In genomic region chr7:116953372-116953726, GRCh38 we compare ENCODE assay signal across 8 cellular contexts. TPM values are rescaled to one million over a fixed set of nuclear protein-coding genes. Genes with fewer than 3 reads are reported as not detected.
DNase-seq lines count a peak whose midpoint lies in the region; ATAC-seq and TF ChIP-seq lines count a peak whose summit lies in the region.

A gene with protein sequence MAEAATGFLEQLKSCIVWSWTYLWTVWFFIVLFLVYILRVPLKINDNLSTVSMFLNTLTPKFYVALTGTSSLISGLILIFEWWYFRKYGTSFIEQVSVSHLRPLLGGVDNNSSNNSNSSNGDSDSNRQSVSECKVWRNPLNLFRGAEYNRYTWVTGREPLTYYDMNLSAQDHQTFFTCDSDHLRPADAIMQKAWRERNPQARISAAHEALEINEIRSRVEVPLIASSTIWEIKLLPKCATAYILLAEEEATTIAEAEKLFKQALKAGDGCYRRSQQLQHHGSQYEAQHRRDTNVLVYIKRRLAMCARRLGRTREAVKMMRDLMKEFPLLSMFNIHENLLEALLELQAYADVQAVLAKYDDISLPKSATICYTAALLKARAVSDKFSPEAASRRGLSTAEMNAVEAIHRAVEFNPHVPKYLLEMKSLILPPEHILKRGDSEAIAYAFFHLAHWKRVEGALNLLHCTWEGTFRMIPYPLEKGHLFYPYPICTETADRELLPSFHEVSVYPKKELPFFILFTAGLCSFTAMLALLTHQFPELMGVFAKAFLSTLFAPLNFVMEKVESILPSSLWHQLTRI (plus strand): TSS chr7:116953501. CDS start chr7:116953541, 40 bp downstream.

- H2BK120ac ChIP-seq in IMR-90 (ENCODE audit: low read depth, low read length): peak within 1 kb of the TSS; percentile 94

- DNase-seq in DMS 273 treated with DMSO at 0.1 percent for 48 hours (lab: John Stamatoyannopoulos, UW) (peak; percentile 34), IMR-90 (peak; percentile 68), SK-MEL-5 (ENCODE audit: low read depth, low spot score) (peak; percentile 77), head of caudate nucleus (peak in 38 of 42 donors; percentile 18 to 78 (median 60)), ovary (peak in 4 of 5 donors; percentile 62 to 78 (median 73)), testis (peak; percentile 70)

- H3K27me3 Mint-ChIP-seq in activated naive CD4-positive, alpha-beta T cell treated with anti-CD3 and anti-CD28 coated beads, Interleukin-2, amount 50 U/mL, for 24 hours: no peaks in the 10 kb centered on the region

- peak within 1 kb of the TSS; percentile 95 for H2AK9ac ChIP-seq in IMR-90 (replicated peaks; ENCODE audit: low read depth, low read length, poor library complexity)

- H3K23ac ChIP-seq in IMR-90 (ENCODE audit: low read depth, low read length): peak within 1 kb of the TSS; percentile 97

- H3K4ac ChIP-seq in IMR-90 (ENCODE audit: low read depth, low read length): peak within 1 kb of the TSS; percentile 96

- H3K27me3 ChIP-seq in IMR-90 (ENCODE audit: control insufficient read depth, insufficient read depth, low read length) (no peaks in the 10 kb centered on the region), ovary (no peaks in the 10 kb centered on the region), testis (no peaks in the 10 kb centered on the region)

- POLR2A ChIA-PET in IMR-90 (lab: Charles Lee; ENCODE audit: unreplicated experiment): no interaction called here

- H3K9me3 ChIP-seq in IMR-90 (ENCODE audit: control insufficient read depth, insufficient read depth, low read length): no peaks in the 10 kb centered on the region
- no peaks in the 10 kb centered on the region for H3K9me3 ChIP-seq in ovary
- no peaks in the 10 kb centered on the region for H3K9me3 ChIP-seq in testis

- CTCF ChIA-PET in IMR-90 (lab: Yijun Ruan, JAX): interaction anchor here (1.1 kb wide), 1 partner anchor 22 kb away, joined by 3 read pairs; no protein-coding TSS in a partner anchor

- H3K9ac ChIP-seq in IMR-90 (ENCODE audit: low read depth, low read length): peak within 1 kb of the TSS; percentile 97

- peak within 1 kb of the TSS; percentile 83 for H2BK20ac ChIP-seq in IMR-90 (ENCODE audit: low read depth, low read length)

- intact Hi-C loops in IMR-90 (cut with micrococcal nuclease) (no loop called here), head of caudate nucleus (cut with DNase I) (loop anchor here (10.0 kb wide), 1 partner anchor 89 kb away; the partner anchor contains the start of gene CAPZA2), ovary (cut with DNase I) (no loop called here), testis (cut with DNase I; ENCODE audit: low total_unique reads) (no loop called here)

- no peak for TF ChIP-seq RAD21 in IMR-90 (IDR thresholded peaks at IDR 0.05; ENCODE audit: low read length)

- peak within 1 kb of the TSS; percentile 94 for H3K4me3 Mint-ChIP-seq in activated naive CD4-positive, alpha-beta T cell treated with anti-CD3 and anti-CD28 coated beads, Interleukin-2, amount 50 U/mL, for 24 hours

- H3K4me3 ChIP-seq in IMR-90 (ENCODE audit: insufficient read depth, low read depth, low read length) (peak within 1 kb of the TSS; percentile 67), ovary (peak within 1 kb of the TSS; percentile 87), testis (peak within 1 kb of the TSS; percentile 88)

- no peaks in the 10 kb centered on the region for H3K9me3 Mint-ChIP-seq in activated naive CD4-positive, alpha-beta T cell treated with anti-CD3 and anti-CD28 coated beads, Interleukin-2, amount 50 U/mL, for 24 hours

- ATAC-seq in GM21423 (IDR thresholded peaks at IDR 0.05; ENCODE audit: unreplicated experiment): peak; percentile 40
- peak; percentile 75 for ATAC-seq in IMR-90 (ENCODE audit: low read depth)

- H3K9me1 ChIP-seq in IMR-90 (ENCODE audit: insufficient read depth, low read length): peaks cover 3% of the 10 kb centered on the region; the same call in 1 of the 2 replicates

- H3K36me3 Mint-ChIP-seq in activated naive CD4-positive, alpha-beta T cell treated with anti-CD3 and anti-CD28 coated beads, Interleukin-2, amount 50 U/mL, for 24 hours: no peaks in the 10 kb centered on the region

- H4K8ac ChIP-seq in IMR-90 (ENCODE audit: low read depth in 2 of 2, low read length in 2 of 2): peak within 1 kb of the TSS; percentile 98

- TF ChIP-seq CTCF in IMR-90 (conservative IDR thresholded peaks at IDR 0.05; ENCODE audit: low read depth, low read length) (no peak), ovary (IDR thresholded peaks at IDR 0.05) (no peak), testis (IDR thresholded peaks at IDR 0.05) (no peak)

- H3K4me1 Mint-ChIP-seq in activated naive CD4-positive, alpha-beta T cell treated with anti-CD3 and anti-CD28 coated beads, Interleukin-2, amount 50 U/mL, for 24 hours: peaks cover 18% of the 10 kb centered on the region

- H3K27ac Mint-ChIP-seq in activated naive CD4-positive, alpha-beta T cell treated with anti-CD3 and anti-CD28 coated beads, Interleukin-2, amount 50 U/mL, for 24 hours: peak within 1 kb of the TSS; percentile 86

- dilution Hi-C loops in IMR-90 (cut with HindIII; ENCODE audit: low sequenced_read_pairs, unreplicated experiment): no loop called here

- H4K20me1 ChIP-seq in IMR-90 (ENCODE audit: insufficient read depth, low read length): peaks cover 3% of the 10 kb centered on the region; the same call in 1 of the 2 replicates

- H2BK15ac ChIP-seq in IMR-90 (ENCODE audit: low read depth, low read length): peak within 1 kb of the TSS; percentile 93; the same call in 1 of the 3 replicates

- peak within 1 kb of the TSS; percentile 95 for H4K91ac ChIP-seq in IMR-90 (ENCODE audit: insufficient read depth, low read depth, low read length)

- peak within 1 kb of the TSS; percentile 91 for H3K4me2 ChIP-seq in IMR-90 (ENCODE audit: low read depth, low read length)

- peak within 1 kb of the TSS; percentile 100 for H3K56ac ChIP-seq in IMR-90 (ENCODE audit: extremely low read depth, insufficient read depth, low read length)

- BruUV-seq in IMR-90 (replicated peaks; lab: Mats Ljungman, UMichigan): no TSS peak

- peak within 1 kb of the TSS; percentile 97 for H3K14ac ChIP-seq in IMR-90 (replicated peaks; ENCODE audit: low read depth, low read length)

- H2BK5ac ChIP-seq in IMR-90 (ENCODE audit: low read depth, low read length, poor library complexity, severe bottlenecking): peak within 1 kb of the TSS; percentile 89

- H2AFZ ChIP-seq in IMR-90 (replicated peaks; ENCODE audit: low read length, poor library complexity): peak within 1 kb of the TSS; percentile 99

- H3K36me3 ChIP-seq in IMR-90 (ENCODE audit: control insufficient read depth, insufficient read depth, low read length) (no peaks in the 10 kb centered on the region), ovary (no peaks in the 10 kb centered on the region), testis (ENCODE audit: low read depth, missing control alignments) (no peaks in the 10 kb centered on the region)

- TF ChIP-seq POLR2A in IMR-90 (IDR thresholded peaks at IDR 0.05; ENCODE audit: low read depth, low read length): peak; percentile 51; the same call in 1 of the 2 replicates
- no peak for TF ChIP-seq POLR2A in ovary (IDR thresholded peaks at IDR 0.05)
- TF ChIP-seq POLR2A in testis (IDR thresholded peaks at IDR 0.05): no peak

- H2AK5ac ChIP-seq in IMR-90 (ENCODE audit: low read depth, low read length): peak within 1 kb of the TSS; percentile 77

- peak within 1 kb of the TSS; percentile 90 for H3K18ac ChIP-seq in IMR-90 (ENCODE audit: low read depth, low read length)

- in situ Hi-C loops in IMR-90 (cut with MboI; ENCODE audit: low sequenced_read_pairs): no loop called here
- in situ Hi-C loops in SK-MEL-5 (cut with HindIII; ENCODE audit: low pct_unique_long_range_greater_than_20kb, low sequenced_read_pairs): no loop called here

- WGBS in IMR-90 (ENCODE audit: extremely low coverage in 2 of 2, insufficient read length in 1 of 2), 2 experiments: 0% methylated on average over 21 of the region's 44 CpGs; no CpG with 5 or more reads in 1 of the 2 experiments
- 0 to 2% (median 0%) methylated on average over 32 to 44 of the region's 44 CpGs for WGBS in ovary, 3 donors
- WGBS in testis, 2 donors: 1% methylated on average over 44 of the region's 44 CpGs; no CpG with 5 or more reads in 1 of the 2 donors

- TF ChIP-seq EP300 in ovary (IDR thresholded peaks at IDR 0.05): peak; percentile 22

- H3K4me1 ChIP-seq in IMR-90 (ENCODE audit: control insufficient read depth, insufficient read depth, low read length) (peaks cover 9% of the 10 kb centered on the region), ovary (ENCODE audit: insufficient read depth) (peaks cover 8% of the 10 kb centered on the region), testis (peaks cover 27% of the 10 kb centered on the region)

- H3K27ac ChIP-seq in IMR-90 (ENCODE audit: insufficient read depth, low read length): peak within 1 kb of the TSS; percentile 98
- H3K27ac ChIP-seq in ovary: peak within 1 kb of the TSS; percentile 100
- peak within 1 kb of the TSS; percentile 99 for H3K27ac ChIP-seq in testis

- peak within 1 kb of the TSS; percentile 85 for H4K5ac ChIP-seq in IMR-90 (ENCODE audit: low read depth, low read length)

- peaks cover 18 to 43% of the 10 kb centered on the region in 2 experiments for H3K79me1 ChIP-seq in IMR-90 (ENCODE audit: low read depth in 1 of 2, low read length in 2 of 2)

TF ChIP-seq in IMR-90, 13 proteins besides CTCF, POLR2A, EP300 and RAD21 (continues in another document):
- TF ChIP-seq RCOR1 (IDR thresholded peaks at IDR 0.05; ENCODE audit: insufficient replicate concordance, low read length): no peak
- TF ChIP-seq MAFK (IDR thresholded peaks at IDR 0.05; ENCODE audit: low read depth, low read length): no peak
- TF ChIP-seq NFE2L2 (IDR thresholded peaks at IDR 0.05; ENCODE audit: low read depth, low read length): no peak
- no peak for TF ChIP-seq MXI1 (IDR thresholded peaks at IDR 0.05; ENCODE audit: borderline replicate concordance, low read depth, low read length)
- TF ChIP-seq BHLHE40 (IDR thresholded peaks at IDR 0.05; ENCODE audit: low read depth, low read length): no peak

RNA-seq across cellular contexts. Expression of the gene that starts here (rescaled TPM):
- 25.3 and 26.0 TPM in 2 replicates for total RNA-seq in IMR-90 (2012; rRNA removed)
- 17.8 and 18.6 TPM in 2 replicates for polyA plus RNA-seq in IMR-90 (2012; rRNA removed)
- polyA plus RNA-seq in IMR-90 (2012; cell fraction: cytosol; rRNA removed): 6.4 and 10.2 TPM in 2 replicates
- polyA plus RNA-seq in IMR-90 (2012; cell fraction: nucleus; rRNA removed; ENCODE audit: low replicate concordance): 9.2 and 54.0 TPM in 2 replicates
- 92.5 and 97.3 TPM in 2 replicates for total RNA-seq in SK-MEL-5 (2014; rRNA removed; shearing (Covaris generic))
- polyA plus RNA-seq in SK-MEL-5 (2015; cell fraction: cytosol; rRNA removed): 85.1 and 100 TPM in 2 replicates
- polyA plus RNA-seq in SK-MEL-5 (2015; cell fraction: nucleus; rRNA removed): 81.5 and 86.9 TPM in 2 replicates
- 10 to 100 TPM; 16.4 to 28.5 (median 18.8) TPM for total RNA-seq in ovary
- polyA plus RNA-seq in ovary: 10 to 100 TPM; 14.1 to 37.7 TPM
- 10 to 100 TPM; 15.9 to 23.2 TPM for total RNA-seq in testis
- polyA plus RNA-seq in testis (ENCODE audit: insufficient read depth, low read depth, low replicate concordance): 25.3 TPM

Comparison
In these comparisons a context has a peak if more than half of its experiments do, and no peak if none do; other contexts are left out.
1. Peak in every context shown above with its lines: DNase-seq, ATAC-seq, H3K4me3 ChIP-seq and H3K27ac ChIP-seq.